ENCODE assay signal across 1 cellular context in the genomic region with DNA sequence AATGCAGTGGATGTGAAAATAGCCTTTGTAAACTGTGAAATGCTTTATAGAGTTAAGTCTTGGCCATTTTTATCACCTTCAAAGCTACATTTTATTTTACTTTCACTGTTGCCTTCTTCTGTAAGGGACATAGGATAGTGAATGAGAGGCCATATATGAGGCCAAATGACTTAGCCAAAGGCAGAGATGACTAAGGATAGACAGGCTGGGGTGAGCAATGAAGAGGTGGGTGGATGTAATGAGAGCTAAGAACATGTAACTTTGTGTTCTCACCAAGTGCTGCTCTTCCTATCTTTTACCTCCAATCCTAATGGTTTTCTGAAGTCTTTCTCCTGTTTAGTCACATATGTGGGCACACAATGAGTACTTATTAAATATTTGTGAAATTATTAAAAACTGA.
TF ChIP-seq lines count a peak whose summit lies in the region.

No MANE protein-coding gene starts in this region.

TF ChIP-seq in IMR-90, 13 proteins besides CTCF, POLR2A, EP300 and RAD21 (continued from another document):
- TF ChIP-seq MXI1 (IDR thresholded peaks at IDR 0.05; ENCODE audit: borderline replicate concordance, low read depth, low read length) (no peak), FOS (IDR thresholded peaks at IDR 0.05; ENCODE audit: low read depth, low read length) (0 out of 2 replicates have a peak, but pooled peaks have one; percentile 17)
